Comparison of ENCODE assay signal across 18 cellular contexts in genomic region chr17:33786478-33786877, GRCh38.
A peak's percentile ranks its signal among the peaks of the same experiment; 100 is the strongest.
DNase-seq lines count a peak whose midpoint lies in the region; ATAC-seq and TF ChIP-seq lines count a peak whose summit lies in the region.
"Had no signal": no experiment of that assay in that cellular context is flagged by ENCODE, and none has a peak within 500 bp of the region (broad histone marks: within the 10 kb centered on the region; RNA-seq: fewer than 3 reads in every experiment).

No MANE protein-coding gene starts in this region.

- CTCF ChIA-PET in CD4-positive, alpha-beta memory T cell (lab: Charles Lee; ENCODE audit: partially characterized antibody): interaction anchor here (2.6 kb wide), 1 partner anchor 8 kb away, joined by 8 read pairs; no protein-coding TSS in a partner anchor

- H3K27ac Mint-ChIP-seq in CD4-positive, alpha-beta memory T cell: no peak overlapping the region
- H3K27ac Mint-ChIP-seq: B cell; CD8-positive, alpha-beta memory T cell had no signal

- H3K4me3 Mint-ChIP-seq in CD4-positive, alpha-beta memory T cell: no peak overlapping the region
- H3K4me3 Mint-ChIP-seq: B cell; CD8-positive, alpha-beta memory T cell had no signal

- H3K27ac ChIP-seq in heart right ventricle (no peak overlapping the region), testis (no peak overlapping the region)
- H3K27ac ChIP-seq in CD4-positive, alpha-beta memory T cell (ENCODE audit: low read depth, low read length): no peak overlapping the region
- H3K27ac ChIP-seq: BLaER1 treated with 17β-estradiol and CSF1 and Interleukin-3, amounts not matched to agents 10 nM and 100 nM; GM23248 had no signal

- TF ChIP-seq POLR2A in testis (IDR thresholded peaks at IDR 0.05): no peak

- H3K36me3 ChIP-seq in heart right ventricle (no peaks in the 10 kb centered on the region), testis (ENCODE audit: low read depth, missing control alignments) (no peaks in the 10 kb centered on the region)
- no peaks in the 10 kb centered on the region for H3K36me3 ChIP-seq in CD4-positive, alpha-beta memory T cell (ENCODE audit: insufficient read depth, low read length)
- H3K36me3 ChIP-seq: BLaER1 treated with 17β-estradiol and CSF1 and Interleukin-3, amounts not matched to agents 10 nM and 100 nM had no signal

- peaks cover 0 to 4% of the 10 kb centered on the region in 2 donors for H3K36me3 Mint-ChIP-seq in CD4-positive, alpha-beta memory T cell
- H3K36me3 Mint-ChIP-seq: CD8-positive, alpha-beta memory T cell had no signal

- POLR2A ChIA-PET in CD4-positive, alpha-beta memory T cell (lab: Charles Lee; ENCODE audit: partially characterized antibody): no interaction called here

- peaks cover 0 to 4% (median 0%) of the 10 kb centered on the region in 8 donors for H3K9me3 Mint-ChIP-seq in CD4-positive, alpha-beta memory T cell

- H3K4me1 Mint-ChIP-seq in CD4-positive, alpha-beta memory T cell: no peaks in the 10 kb centered on the region
- H3K4me1 Mint-ChIP-seq: B cell; CD8-positive, alpha-beta memory T cell had no signal

- H3K4me1 ChIP-seq in heart right ventricle: no peaks in the 10 kb centered on the region
- H3K4me1 ChIP-seq in testis: no peaks in the 10 kb centered on the region
- H3K4me1 ChIP-seq in CD4-positive, alpha-beta memory T cell (ENCODE audit: insufficient read depth, low read length): no peaks in the 10 kb centered on the region
- H3K4me1 ChIP-seq: BLaER1 treated with 17β-estradiol and CSF1 and Interleukin-3, amounts not matched to agents 10 nM and 100 nM had no signal

- no peak for ATAC-seq in heart right ventricle
- ATAC-seq in left ventricle myocardium superior: no peak
- ATAC-seq: GM12878 had no signal

- H3K27me3 ChIP-seq in heart right ventricle (peaks cover 0 to 39% (median 20%) of the 10 kb centered on the region in 7 donors), testis (no peaks in the 10 kb centered on the region)
- H3K27me3 ChIP-seq in CD4-positive, alpha-beta memory T cell (ENCODE audit: insufficient read depth, low read length): no peaks in the 10 kb centered on the region
- H3K27me3 ChIP-seq: BLaER1 treated with 17β-estradiol and CSF1 and Interleukin-3, amounts not matched to agents 10 nM and 100 nM had no signal

- DNase-seq in heart right ventricle: peak; percentile 13 to 17
- no peak for DNase-seq in cardiac septum (ENCODE audit: low spot score)
- peak; percentile 47 for DNase-seq in left ventricle myocardium superior
- peak; percentile 18 for DNase-seq in testis
- DNase-seq in CD4-positive, alpha-beta memory T cell: no peak
- no peak for DNase-seq in NCI-H2171 (lab: John Stamatoyannopoulos, UW)
- no peak for DNase-seq in cerebellar cortex (ENCODE audit: low spot score)
- DNase-seq: CD8-positive, alpha-beta memory T cell; COR-L47; DMS 273 treated with DMSO at 0.1 percent for 48 hours; DMS53; DND-41; EL; GM23248; HCEC 1CT had no signal

- H3K9me3 ChIP-seq in heart right ventricle: no peaks in the 10 kb centered on the region
- H3K9me3 ChIP-seq in testis: no peaks in the 10 kb centered on the region
- no peaks in the 10 kb centered on the region for H3K9me3 ChIP-seq in CD4-positive, alpha-beta memory T cell (ENCODE audit: control insufficient read depth in 1 of 2, low read length in 2 of 2)
- H3K9me3 ChIP-seq: BLaER1 treated with 17β-estradiol and CSF1 and Interleukin-3, amounts not matched to agents 10 nM and 100 nM had no signal

- H3K4me3 ChIP-seq in heart right ventricle (no peak overlapping the region), testis (no peak overlapping the region)
- no peak overlapping the region for H3K4me3 ChIP-seq in CD4-positive, alpha-beta memory T cell (ENCODE audit: low read length in 2 of 2)
- H3K4me3 ChIP-seq: BLaER1 treated with 17β-estradiol and CSF1 and Interleukin-3, amounts not matched to agents 10 nM and 100 nM; GM12878; GM23248 had no signal

- peaks cover 7 to 35% of the 10 kb centered on the region in 2 donors for H3K27me3 Mint-ChIP-seq in CD4-positive, alpha-beta memory T cell

- intact Hi-C loops in heart right ventricle (cut with DNase I): loop anchor here in 3 of 10 donors (5.0 to 10.0 kb wide), 3 partner anchors 358 to 378 kb away; no protein-coding TSS in a partner anchor
- intact Hi-C loops in cardiac septum (cut with DNase I): no loop called here
- intact Hi-C loops in left ventricle myocardium superior (cut with micrococcal nuclease): loop anchor here (10.0 kb wide), 1 partner anchor 358 kb away; no protein-coding TSS in a partner anchor
- intact Hi-C loops in testis (cut with DNase I; ENCODE audit: low total_unique reads): no loop called here
- intact Hi-C loops in CD4-positive, alpha-beta memory T cell (cut with micrococcal nuclease): no loop called here

- 66 to 67% methylated on average over 1 of the region's 1 CpG for WGBS in heart right ventricle, 2 donors
- 70 to 86% methylated on average over 1 of the region's 1 CpG for WGBS in testis, 2 donors

- TF ChIP-seq CTCF in heart right ventricle (IDR thresholded peaks at IDR 0.05) (no peak), testis (IDR thresholded peaks at IDR 0.05) (no peak)

Comparison
In these comparisons a context has a peak if more than half of its experiments do, and no peak if none do; other contexts are left out.
1. DNase-seq: peak in heart right ventricle (2 of 2), left ventricle myocardium superior (single experiment) and testis (single experiment); none in cardiac septum (single experiment), CD4-positive, alpha-beta memory T cell (0 of 5), NCI-H2171 (single experiment) and cerebellar cortex (single experiment).